7 cellular contexts compared by ENCODE assay signal in genomic region chr14:70188608-70189540, GRCh38. TPM values are rescaled to one million over a fixed set of nuclear protein-coding genes. Genes with fewer than 3 reads are reported as not detected.
DNase-seq lines count a peak whose midpoint lies in the region; ATAC-seq and TF ChIP-seq lines count a peak whose summit lies in the region.

A gene with protein sequence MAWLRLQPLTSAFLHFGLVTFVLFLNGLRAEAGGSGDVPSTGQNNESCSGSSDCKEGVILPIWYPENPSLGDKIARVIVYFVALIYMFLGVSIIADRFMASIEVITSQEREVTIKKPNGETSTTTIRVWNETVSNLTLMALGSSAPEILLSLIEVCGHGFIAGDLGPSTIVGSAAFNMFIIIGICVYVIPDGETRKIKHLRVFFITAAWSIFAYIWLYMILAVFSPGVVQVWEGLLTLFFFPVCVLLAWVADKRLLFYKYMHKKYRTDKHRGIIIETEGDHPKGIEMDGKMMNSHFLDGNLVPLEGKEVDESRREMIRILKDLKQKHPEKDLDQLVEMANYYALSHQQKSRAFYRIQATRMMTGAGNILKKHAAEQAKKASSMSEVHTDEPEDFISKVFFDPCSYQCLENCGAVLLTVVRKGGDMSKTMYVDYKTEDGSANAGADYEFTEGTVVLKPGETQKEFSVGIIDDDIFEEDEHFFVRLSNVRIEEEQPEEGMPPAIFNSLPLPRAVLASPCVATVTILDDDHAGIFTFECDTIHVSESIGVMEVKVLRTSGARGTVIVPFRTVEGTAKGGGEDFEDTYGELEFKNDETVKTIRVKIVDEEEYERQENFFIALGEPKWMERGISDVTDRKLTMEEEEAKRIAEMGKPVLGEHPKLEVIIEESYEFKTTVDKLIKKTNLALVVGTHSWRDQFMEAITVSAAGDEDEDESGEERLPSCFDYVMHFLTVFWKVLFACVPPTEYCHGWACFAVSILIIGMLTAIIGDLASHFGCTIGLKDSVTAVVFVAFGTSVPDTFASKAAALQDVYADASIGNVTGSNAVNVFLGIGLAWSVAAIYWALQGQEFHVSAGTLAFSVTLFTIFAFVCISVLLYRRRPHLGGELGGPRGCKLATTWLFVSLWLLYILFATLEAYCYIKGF (minus strand): TSS chr14:70188951. CDS start chr14:70168422, 20,529 bp downstream.

- peaks cover 28% of the 10 kb centered on the region for H3K4me1 Mint-ChIP-seq in stimulated activated memory B cell treated with anti-CD40 and anti-IgM and Interleukin-4, amounts not matched to agents 10 μg/mL and 1 μg/mL and 100 μg/mL, for 72 hours

- no peaks in the 10 kb centered on the region for H3K36me3 Mint-ChIP-seq in stimulated activated memory B cell treated with anti-CD40 and anti-IgM and Interleukin-4, amounts not matched to agents 10 μg/mL and 1 μg/mL and 100 μg/mL, for 72 hours

- H3K4me1 ChIP-seq in RWPE2 (ENCODE audit: insufficient read depth, poor library complexity, severe bottlenecking), result no peaks in the 10 kb centered on the region
- H3K4me1 ChIP-seq in colonic mucosa, result peaks cover 5% of the 10 kb centered on the region

- H3K9ac ChIP-seq in colonic mucosa (ENCODE audit: low read depth in 2 of 2, low read length in 2 of 2), result peak within 1 kb of the TSS in 1 of 2 donors; percentile 20

- DNase-seq in RWPE2 (ENCODE audit: low spot score) (no peak), colonic mucosa (peak; percentile 22), left kidney (ENCODE audit: low read depth, low spot score) (peak; percentile 80), SKM-1 (lab: John Stamatoyannopoulos, UW; ENCODE audit: unreplicated experiment) (no peak)

- H3K36me3 ChIP-seq in RWPE2 (ENCODE audit: low read depth) (no peaks in the 10 kb centered on the region), colonic mucosa (no peaks in the 10 kb centered on the region)

- H3K27me3 ChIP-seq in RWPE2 (ENCODE audit: insufficient read depth, poor library complexity, severe bottlenecking), result peaks cover 85% of the 10 kb centered on the region
- peaks cover 28% of the 10 kb centered on the region for H3K27me3 ChIP-seq in colonic mucosa

- H3K4me3 Mint-ChIP-seq in stimulated activated memory B cell treated with anti-CD40 and anti-IgM and Interleukin-4, amounts not matched to agents 10 μg/mL and 1 μg/mL and 100 μg/mL, for 72 hours, result peak within 1 kb of the TSS; percentile 81

- H3K4me3 ChIP-seq in GM12875 (ENCODE audit: low read depth, low read length), result peak within 1 kb of the TSS; percentile 93
- H3K4me3 ChIP-seq in RWPE2 (ENCODE audit: severe bottlenecking), result peak within 1 kb of the TSS; percentile 33
- H3K4me3 ChIP-seq in colonic mucosa, result peak within 1 kb of the TSS; percentile 29

- H3K9me3 ChIP-seq in RWPE2 (ENCODE audit: severe bottlenecking) (no peaks in the 10 kb centered on the region), colonic mucosa (no peaks in the 10 kb centered on the region)

- no peak within 1 kb of the TSS for H3K27ac ChIP-seq in RWPE2 (ENCODE audit: poor library complexity, severe bottlenecking)
- H3K27ac ChIP-seq in colonic mucosa, result no peak within 1 kb of the TSS

- H3K9me3 Mint-ChIP-seq in stimulated activated memory B cell treated with anti-CD40 and anti-IgM and Interleukin-4, amounts not matched to agents 10 μg/mL and 1 μg/mL and 100 μg/mL, for 72 hours, result no peaks in the 10 kb centered on the region

- TF ChIP-seq CTCF in GM12875 (IDR thresholded peaks at IDR 0.05; ENCODE audit: borderline replicate concordance, insufficient read depth, low read depth, low read length) (no peak), RWPE2 (IDR thresholded peaks at IDR 0.05; ENCODE audit: poor library complexity, severe bottlenecking) (no peak), colonic mucosa (IDR thresholded peaks at IDR 0.05) (no peak)

- H3K27ac Mint-ChIP-seq in stimulated activated memory B cell treated with anti-CD40 and anti-IgM and Interleukin-4, amounts not matched to agents 10 μg/mL and 1 μg/mL and 100 μg/mL, for 72 hours, result peak within 1 kb of the TSS; percentile 73

- ATAC-seq in HG03432 (IDR thresholded peaks at IDR 0.05; ENCODE audit: unreplicated experiment) (peak; percentile 46), RWPE2 (ENCODE audit: low read depth) (peak; percentile 73)
- peak; percentile 54 for ATAC-seq in stimulated activated memory B cell treated with anti-CD40 and anti-IgM and Interleukin-4, amounts not matched to agents 10 μg/mL and 1 μg/mL and 100 μg/mL, for 72 hours

- H3K27me3 Mint-ChIP-seq in stimulated activated memory B cell treated with anti-CD40 and anti-IgM and Interleukin-4, amounts not matched to agents 10 μg/mL and 1 μg/mL and 100 μg/mL, for 72 hours, result peaks cover 61% of the 10 kb centered on the region

- intact Hi-C loops in colonic mucosa (cut with DNase I), result no loop called here

RNA-seq across cellular contexts. Expression of the gene that starts here (rescaled TPM):
- under 1 TPM; 0.40 TPM for total RNA-seq in colonic mucosa

Comparison
In these comparisons a context has a peak if more than half of its experiments do, and no peak if none do; other contexts are left out.
1. Peak in DNase-seq and H3K4me3 ChIP-seq in colonic mucosa; RNA of the gene not detected or under 1 TPM.
2. H3K4me3 ChIP-seq: peak in every context shown above with its lines; median percentile 93 in GM12875; 33 in RWPE2; 29 in colonic mucosa.